ENCODE assay signal across 28 cellular contexts in the genomic region with DNA sequence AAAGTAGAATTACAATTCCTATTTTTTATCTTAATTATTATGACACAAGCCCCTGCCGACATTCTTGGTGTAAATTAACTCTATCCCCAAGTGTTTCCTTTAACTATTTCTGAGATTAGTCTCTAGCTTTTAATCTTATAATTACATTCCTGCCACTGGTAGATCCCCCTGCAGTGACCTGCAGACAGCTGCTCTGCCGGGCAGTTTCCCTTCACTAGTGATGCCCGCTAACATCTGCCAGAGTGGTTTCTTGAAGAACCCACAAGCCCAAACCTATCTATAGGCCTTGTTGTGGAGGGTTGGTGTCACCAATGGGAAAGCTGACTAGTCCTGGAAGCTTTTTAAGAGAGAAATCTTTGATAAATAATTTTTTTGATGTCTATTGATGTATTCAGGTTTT.
"Had no signal": no experiment of that assay in that cellular context is flagged by ENCODE, and none has a peak within 500 bp of the region (broad histone marks: within the 10 kb centered on the region; RNA-seq: fewer than 3 reads in every experiment).

No MANE protein-coding gene starts in this region.

- H3K27me3 Mint-ChIP-seq: activated naive CD4-positive, alpha-beta T cell treated with anti-CD3 and anti-CD28 coated beads, Interleukin-2, amount 50 U/mL, for 24 hours; activated naive CD8-positive, alpha-beta T cell treated with anti-CD3 and anti-CD28 coated beads, Interleukin-2, amount 50 U/mL, for 24 hours; central memory CD8-positive, alpha-beta T cell had no signal

- DNase-seq: activated CD4-positive, alpha-beta T cell treated with anti-CD3 and anti-CD28 coated beads for 48 hours; activated CD4-positive, alpha-beta T cell treated with anti-CD3 and anti-CD28 coated beads, Interleukin-2, amount 50 U/mL, for 4 hours; activated CD4-positive, CD25-positive, alpha-beta regulatory T cell treated with anti-CD3 and anti-CD28 coated beads, Interleukin-2, amount 50 U/mL, for 72 hours; activated CD8-positive, alpha-beta memory T cell treated with anti-CD3 and anti-CD28 coated beads, Interleukin-2, amount 50 U/mL, for 48 hours; activated CD8-positive, alpha-beta T cell treated with anti-CD3 and anti-CD28 coated beads, Interleukin-2, amount 10 ng/mL, durations not matched to agents 7 days and 5 days; activated naive CD4-positive, alpha-beta T cell; activated naive CD8-positive, alpha-beta T cell treated with anti-CD3 and anti-CD28 coated beads, Interleukin-2, amount 50 U/mL, for 24 hours; activated T-cell treated with anti-CD3 and anti-CD28 coated beads, Interleukin-2, amount 50 U/mL, for 1 hour; amniotic stem cell; MM.1S; NCI-H1105; NCI-H1436; NCI-H1694 treated with DMSO at 0.1 percent for 48 hours; NCI-H2029 treated with DMSO at 0.1 percent for 48 hours; NCI-H345; NCI-H510A treated with DMSO at 0.1 percent for 48 hours; NCI-H748 treated with DMSO at 0.1 percent for 48 hours; NK-92 treated with Interleukin-12 subunit alpha and Interleukin-12 subunit beta, amount 100 ng/mL, for 24 hours; Peyer's patch; Right ventricle myocardium superior had no signal

- FAIRE-seq: astrocyte had no signal

- H3K36me3 ChIP-seq: Peyer's patch, SJSA1 had no signal

- H3K4me3 ChIP-seq: Peyer's patch, SJSA1 had no signal

- H3K4me1 Mint-ChIP-seq: activated naive CD4-positive, alpha-beta T cell treated with anti-CD3 and anti-CD28 coated beads, Interleukin-2, amount 50 U/mL, for 24 hours; activated naive CD8-positive, alpha-beta T cell treated with anti-CD3 and anti-CD28 coated beads, Interleukin-2, amount 50 U/mL, for 24 hours; central memory CD8-positive, alpha-beta T cell; WTC11 had no signal

- H3K27ac ChIP-seq: Peyer's patch, RWPE1, SJSA1 had no signal

- H3K4me3 Mint-ChIP-seq: activated CD8-positive, alpha-beta T cell treated with anti-CD3 and anti-CD28 coated beads, Interleukin-2, amount 10 ng/mL, durations not matched to agents 7 days and 5 days; activated naive CD4-positive, alpha-beta T cell treated with anti-CD3 and anti-CD28 coated beads, Interleukin-2, amount 50 U/mL, for 24 hours; activated naive CD8-positive, alpha-beta T cell treated with anti-CD3 and anti-CD28 coated beads, Interleukin-2, amount 50 U/mL, for 24 hours; brain; central memory CD8-positive, alpha-beta T cell; T-helper 1 cell treated with Interleukin-12 subunit alpha and Interleukin-12 subunit beta and Interleukin-4 antibody, amounts not matched to agents 30 μg/mL and 1 μg/mL, for 36 hours; WTC11 had no signal

- H3K27me3 ChIP-seq: Peyer's patch, SJSA1 had no signal

- H3K36me3 Mint-ChIP-seq: activated naive CD4-positive, alpha-beta T cell treated with anti-CD3 and anti-CD28 coated beads, Interleukin-2, amount 50 U/mL, for 24 hours; WTC11 had no signal

- H3K4me1 ChIP-seq: Peyer's patch, SJSA1 had no signal

- H3K9me3 ChIP-seq: Peyer's patch, SJSA1 had no signal

- H3K27ac Mint-ChIP-seq: activated CD8-positive, alpha-beta T cell treated with anti-CD3 and anti-CD28 coated beads, Interleukin-2, amount 10 ng/mL, durations not matched to agents 7 days and 5 days; activated naive CD4-positive, alpha-beta T cell treated with anti-CD3 and anti-CD28 coated beads, Interleukin-2, amount 50 U/mL, for 24 hours; activated naive CD8-positive, alpha-beta T cell treated with anti-CD3 and anti-CD28 coated beads, Interleukin-2, amount 50 U/mL, for 24 hours; brain; T-helper 1 cell treated with Interleukin-12 subunit alpha and Interleukin-12 subunit beta and Interleukin-4 antibody, amounts not matched to agents 30 μg/mL and 1 μg/mL, for 36 hours; WTC11 had no signal

- H3K9me3 Mint-ChIP-seq: activated naive CD4-positive, alpha-beta T cell treated with anti-CD3 and anti-CD28 coated beads, Interleukin-2, amount 50 U/mL, for 24 hours; activated naive CD8-positive, alpha-beta T cell treated with anti-CD3 and anti-CD28 coated beads, Interleukin-2, amount 50 U/mL, for 24 hours; brain; central memory CD8-positive, alpha-beta T cell; T-helper 1 cell treated with Interleukin-12 subunit alpha and Interleukin-12 subunit beta and Interleukin-4 antibody, amounts not matched to agents 30 μg/mL and 1 μg/mL, for 36 hours; WTC11 had no signal
